In genomic region chr6:136849979-136850563, GRCh38 we compare ENCODE assay signal across 7 cellular contexts. TPM values are rescaled to one million over a fixed set of nuclear protein-coding genes. Genes with fewer than 3 reads are reported as not detected.
DNase-seq lines count a peak whose midpoint lies in the region; ATAC-seq, FAIRE-seq and TF ChIP-seq lines count a peak whose summit lies in the region.
"Not testable (repeated sequence)": the region's sequence is repeated elsewhere in the genome, so short reads cannot be mapped to it uniquely, and the experiment has no call there.

No MANE protein-coding gene starts in this region.

- 98% methylated on average over 3 of the region's 4 CpGs for WGBS in GM12878 (ENCODE audit: insufficient coverage, insufficient replicate concordance, low lambda C conversion rate, missing lambda C conversion rate)
- WGBS in mesenchymal stem cell, result 80% methylated on average over 1 of the region's 4 CpGs

- SMC1A ChIA-PET in GM12878 (lab: Charles Lee; ENCODE audit: uncharacterized antibody, unreplicated experiment), result interaction anchor here (0.7 to 1.8 kb wide), 2 partner anchors 11 to 683 kb away, joined by 3 to 4 read pairs; no protein-coding TSS in a partner anchor

- peak; percentile 55 for DNase-seq in A172 (ENCODE audit: low spot score)
- DNase-seq in M059J (ENCODE audit: low read depth), result peak; percentile 20
- peak; percentile 24 for DNase-seq in RPMI7951 (ENCODE audit: low read depth)
- not testable (repeated sequence) for DNase-seq in GM12878 (ENCODE audit: low read depth, low spot score)
- peak; percentile 19 for DNase-seq in fibroblast of gingiva (ENCODE audit: low read depth)
- peak; percentile 22 for DNase-seq in mesenchymal stem cell
- peak; percentile 40 for DNase-seq in pons (ENCODE audit: low spot score)

- not testable (repeated sequence) for H3K27me3 ChIP-seq in GM12878 (replicated peaks in 1 of 2; ENCODE audit: control insufficient read depth in 2 of 2, insufficient read depth in 2 of 2, low read length in 1 of 2); mesenchymal stem cell (ENCODE audit: control insufficient read depth in 1 of 2, insufficient read depth in 1 of 2, low read length in 2 of 2)

- H4K91ac ChIP-seq in mesenchymal stem cell (ENCODE audit: low read length), result not testable (repeated sequence)

- not testable (repeated sequence) for H3K4ac ChIP-seq in mesenchymal stem cell (ENCODE audit: low read depth in 1 of 2, low read length in 2 of 2)

- not testable (repeated sequence) for H2BK15ac ChIP-seq in mesenchymal stem cell (ENCODE audit: low read depth, poor library complexity, severe bottlenecking)

- TF ChIP-seq EP300 in GM12878 (IDR thresholded peaks at IDR 0.05; ENCODE audit: borderline replicate concordance in 1 of 2, control insufficient read depth in 1 of 2, low read depth in 2 of 2, low read length in 2 of 2), result not testable (repeated sequence)

- not testable (repeated sequence) for H2AFZ ChIP-seq in GM12878 (ENCODE audit: control insufficient read depth, low read depth, low read length); mesenchymal stem cell (ENCODE audit: low read depth, low read length)

- H3K9ac ChIP-seq in GM12878 (ENCODE audit: control insufficient read depth, insufficient read depth, low read length); mesenchymal stem cell (ENCODE audit: low read length): not testable (repeated sequence)

- H3K14ac ChIP-seq in mesenchymal stem cell (ENCODE audit: low read length in 2 of 2), result not testable (repeated sequence)

- intact Hi-C loops in GM12878 (cut with micrococcal nuclease; ENCODE audit: unreplicated experiment), result not testable (repeated sequence)

- POLR2A ChIA-PET in GM12878 (lab: Charles Lee), result not testable (repeated sequence)

- not testable (repeated sequence) for H3K27ac ChIP-seq in GM12878 (ENCODE audit: control insufficient read depth, insufficient read depth); mesenchymal stem cell (ENCODE audit: low read length, poor library complexity, severe bottlenecking)

- not testable (repeated sequence) for H3K23ac ChIP-seq in mesenchymal stem cell (ENCODE audit: low read length in 2 of 2)

- RAD21 ChIA-PET in GM12878 (lab: Charles Lee; ENCODE audit: unreplicated experiment), result not testable (repeated sequence)

- not testable (repeated sequence) for H3K4me2 ChIP-seq in GM12878 (ENCODE audit: control insufficient read depth, insufficient read depth); mesenchymal stem cell (ENCODE audit: low read length, poor library complexity, severe bottlenecking)

- CTCF ChIA-PET in GM12878 (lab: Yijun Ruan, JAX), result not testable (repeated sequence)

- TF ChIP-seq CTCF in GM12878 (IDR thresholded peaks at IDR 0.05 in 2 of 3, conservative IDR thresholded peaks at IDR 0.05 in 1 of 3; ENCODE audit: control insufficient read depth in 2 of 3, extremely low read depth in 1 of 3, insufficient read depth in 1 of 3, low read depth in 3 of 3, low read length in 3 of 3), result not testable (repeated sequence)

- not testable (repeated sequence) for H3K4me1 ChIP-seq in GM12878 (ENCODE audit: control insufficient read depth, insufficient read depth, low read length); mesenchymal stem cell (ENCODE audit: control insufficient read depth, insufficient read depth, low read depth, low read length)

- not testable (repeated sequence) for H2BK120ac ChIP-seq in mesenchymal stem cell (ENCODE audit: low read depth, low read length)

- not testable (repeated sequence) for H2BK5ac ChIP-seq in mesenchymal stem cell (ENCODE audit: low read depth, low read length, poor library complexity, severe bottlenecking)

- not testable (repeated sequence) for H4K20me1 ChIP-seq in GM12878 (ENCODE audit: control insufficient read depth, insufficient read depth)

- not testable (repeated sequence) for H4K8ac ChIP-seq in mesenchymal stem cell (ENCODE audit: low read length)

- H2BK12ac ChIP-seq in mesenchymal stem cell (ENCODE audit: low read length in 2 of 2), result not testable (repeated sequence)

- H3K79me2 ChIP-seq in GM12878 (ENCODE audit: control insufficient read depth, insufficient read depth, low read length), result not testable (repeated sequence)

- H2AK5ac ChIP-seq in mesenchymal stem cell (ENCODE audit: low read length, severe bottlenecking), result not testable (repeated sequence)

- not testable (repeated sequence) for H3K36me3 ChIP-seq in GM12878 (ENCODE audit: control insufficient read depth in 2 of 2, insufficient read depth in 2 of 2, low read length in 1 of 2); mesenchymal stem cell (ENCODE audit: control insufficient read depth in 1 of 2, insufficient read depth in 2 of 2, low read depth in 1 of 2, low read length in 2 of 2)

- not testable (repeated sequence) for H3K18ac ChIP-seq in mesenchymal stem cell (ENCODE audit: low read depth in 1 of 2, low read length in 2 of 2)

- H3K4me3 ChIP-seq in GM12878; mesenchymal stem cell (ENCODE audit: insufficient read depth in 1 of 2, low read depth in 1 of 2, low read length in 2 of 2): not testable (repeated sequence)

- not testable (repeated sequence) for H3K79me1 ChIP-seq in mesenchymal stem cell (replicated peaks; ENCODE audit: low read length, poor library complexity, severe bottlenecking)

- in situ Hi-C loops in GM12878 (cut with MboI), result not testable (repeated sequence)

- not testable (repeated sequence) for TF ChIP-seq POLR2A in GM12878 (IDR thresholded peaks at IDR 0.05; ENCODE audit: low read depth, low read length)

- TF ChIP-seq RAD21 in GM12878 (IDR thresholded peaks at IDR 0.05; ENCODE audit: insufficient read depth, low read depth, low read length), result not testable (repeated sequence)

- H3K9me3 ChIP-seq in GM12878 (replicated peaks; ENCODE audit: control insufficient read depth, insufficient read depth, low read length); mesenchymal stem cell (ENCODE audit: control insufficient read depth, low read length): not testable (repeated sequence)

- BruUV-seq in GM12878 (replicated peaks; lab: Mats Ljungman, UMichigan), result TSS peak; percentile 29

- FAIRE-seq in GM12878 (lab: Jason Lieb, UNC), result not testable (repeated sequence)

- not testable (repeated sequence) for ATAC-seq in GM12878

RNA-seq across cellular contexts. Expression of gene PEX7, which starts 27.7 kb away (rescaled TPM):
- total RNA-seq in A172 (2014; rRNA removed; shearing (Covaris generic)), result 9.4 and 11.6 TPM in 2 replicates
- total RNA-seq in M059J (2014; rRNA removed; shearing (Covaris generic)), result 13.9 and 23.1 TPM in 2 replicates
- total RNA-seq in RPMI7951 (2014; rRNA removed; shearing (Covaris generic)), result 9.7 and 17.1 TPM in 2 replicates
- 10.3 and 11.1 TPM in 2 replicates for total RNA-seq in GM12878 (2013; cell fraction: nucleolus; rRNA removed)
- 11.0 and 12.4 TPM in 2 replicates for total RNA-seq in GM12878 (2014; rRNA removed)
- 6.8 and 7.6 TPM in 2 replicates for total RNA-seq in GM12878 (2014; rRNA removed; fragmentation: Illumina TruSeq; extraction: Trizol)
- total RNA-seq in GM12878 (2021), result 5.9 and 6.7 TPM in 2 replicates
- 3.9 TPM for polyA plus RNA-seq in GM12878 (2011; ENCODE audit: low read depth)
- polyA plus RNA-seq in GM12878 (2011; rRNA removed), result 11.6 and 14.8 TPM in 2 replicates
- polyA plus RNA-seq in GM12878 (2011; cell fraction: cytosol; rRNA removed), result 8.9 and 9.0 TPM in 2 replicates
- 5.6 and 6.5 TPM in 2 replicates for polyA plus RNA-seq in GM12878 (2011; cell fraction: nucleus; rRNA removed)
- 4.4 and 5.8 TPM in 2 replicates for polyA plus RNA-seq in GM12878 (2012)
- 6.1 and 7.7 TPM in 2 replicates for polyA plus RNA-seq in GM12878 (2014; fragmentation: Illumina TruSeq; extraction: Trizol)
- polyA plus RNA-seq in GM12878 (2014; fragmentation: Nextera tagmentation; extraction: Ambion mirVana), result 1 to 10 TPM in 1 of 2 experiments, under 1 TPM in 1; 0.58 to 2.7 TPM
- 10.9 and 12.4 TPM in 2 replicates for polyA plus RNA-seq in GM12878 (2014; rRNA removed)
- polyA plus RNA-seq in GM12878 (2016; fragmentation: Nextera tagmentation; extraction: Ambion mirVana), result 10 to 100 TPM; 10.9 to 12.3 TPM
- polyA minus RNA-seq in GM12878 (2011; rRNA and poly(A)+ RNA removed), result 6.7 and 7.0 TPM in 2 replicates
- 2.9 and 3.5 TPM in 2 replicates for polyA minus RNA-seq in GM12878 (2011; cell fraction: cytosol; rRNA and poly(A)+ RNA removed)
- polyA minus RNA-seq in GM12878 (2011; cell fraction: nucleus; rRNA and poly(A)+ RNA removed), result 5.9 and 11.9 TPM in 2 replicates
- 6.2 TPM for polyA plus RNA-seq in mesenchymal stem cell (2013, experiment 1 of 2)
- 5.8 TPM for polyA plus RNA-seq in mesenchymal stem cell (2013, experiment 2 of 2)

RNA-seq across cellular contexts. Expression of gene MAP3K5, which starts 57.8 kb away (rescaled TPM):
- 0.91 and 2.0 TPM in 2 replicates for total RNA-seq in A172 (2014; rRNA removed; shearing (Covaris generic))
- 9.0 and 14.0 TPM in 2 replicates for total RNA-seq in M059J (2014; rRNA removed; shearing (Covaris generic))
- 6.2 and 6.3 TPM in 2 replicates for total RNA-seq in RPMI7951 (2014; rRNA removed; shearing (Covaris generic))
- total RNA-seq in GM12878 (2013; cell fraction: nucleolus; rRNA removed), result 212 and 228 TPM in 2 replicates
- total RNA-seq in GM12878 (2014; rRNA removed) (28.9 and 33.4 TPM in 2 replicates), GM12878 (2014; rRNA removed; fragmentation: Illumina TruSeq; extraction: Trizol) (31.4 and 32.6 TPM in 2 replicates), GM12878 (2021) (31.6 TPM in 2 replicates)
- polyA plus RNA-seq in GM12878 (2011; ENCODE audit: low read depth), result 33.8 TPM
- polyA plus RNA-seq in GM12878 (2011; rRNA removed) (34.3 and 46.0 TPM in 2 replicates), GM12878 (2014; fragmentation: Illumina TruSeq; extraction: Trizol) (30.9 and 39.1 TPM in 2 replicates), GM12878 (2014; fragmentation: Nextera tagmentation; extraction: Ambion mirVana) (10 to 100 TPM in 1 of 2 experiments, 1 to 10 TPM in 1; 5.4 to 11.1 TPM), GM12878 (2014; rRNA removed) (17.5 and 18.2 TPM in 2 replicates), GM12878 (2016; fragmentation: Nextera tagmentation; extraction: Ambion mirVana) (10 to 100 TPM in 1 of 2 experiments, 1 to 10 TPM in 1; 8.3 to 23.9 TPM)
- polyA plus RNA-seq in GM12878 (2011; cell fraction: cytosol; rRNA removed), result 15.7 and 17.7 TPM in 2 replicates
- polyA plus RNA-seq in GM12878 (2011; cell fraction: nucleus; rRNA removed), result 23.9 and 28.8 TPM in 2 replicates
- polyA plus RNA-seq in GM12878 (2012), result 20.4 and 35.3 TPM in 2 replicates
- 49.0 and 54.4 TPM in 2 replicates for polyA minus RNA-seq in GM12878 (2011; rRNA and poly(A)+ RNA removed)
- polyA minus RNA-seq in GM12878 (2011; cell fraction: cytosol; rRNA and poly(A)+ RNA removed), result 16.2 and 17.7 TPM in 2 replicates
- polyA minus RNA-seq in GM12878 (2011; cell fraction: nucleus; rRNA and poly(A)+ RNA removed), result 40.9 and 59.3 TPM in 2 replicates
- polyA plus RNA-seq in mesenchymal stem cell (2013, experiment 1 of 2), result 9.8 TPM
- 10.1 TPM for polyA plus RNA-seq in mesenchymal stem cell (2013, experiment 2 of 2)
